10 cellular contexts compared by ENCODE assay signal in the genomic region with DNA sequence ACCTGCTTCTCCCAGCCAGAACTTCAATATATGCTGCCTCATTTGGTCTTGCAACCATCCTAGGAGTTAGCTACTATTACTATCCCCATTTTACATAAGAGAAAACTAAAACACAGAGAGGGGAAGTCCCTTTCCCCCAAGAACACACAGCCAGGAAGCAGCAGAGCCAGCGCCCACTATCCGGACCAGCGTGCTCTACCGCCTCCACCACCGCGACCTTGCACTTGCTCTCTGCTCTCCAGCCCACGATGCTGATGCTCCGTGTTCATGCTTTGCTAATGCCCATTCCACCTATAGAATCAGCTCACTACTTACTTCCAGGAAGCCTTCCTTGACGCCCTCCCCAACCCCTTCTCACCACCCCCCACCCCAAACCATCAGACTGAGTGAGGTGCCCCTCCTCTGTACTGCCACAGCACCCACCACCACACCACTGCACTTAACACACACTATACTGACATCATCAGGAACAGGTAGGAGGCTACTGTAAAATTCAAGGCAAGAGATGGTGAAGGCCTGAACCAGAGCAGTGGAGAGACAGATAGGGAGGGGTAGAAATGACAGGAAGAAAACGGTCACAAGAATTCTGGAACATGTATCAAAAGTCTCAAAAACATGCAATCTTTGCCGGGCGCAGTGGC. TPM values are rescaled to one million over a fixed set of nuclear protein-coding genes. Genes with fewer than 3 reads are reported as not detected.
DNase-seq lines count a peak whose midpoint lies in the region; ATAC-seq and TF ChIP-seq lines count a peak whose summit lies in the region.
"Had no signal": no experiment of that assay in that cellular context is flagged by ENCODE, and none has a peak within 500 bp of the region (broad histone marks: within the 10 kb centered on the region; RNA-seq: fewer than 3 reads in every experiment).

No MANE protein-coding gene starts in this region.

- H3K27me3 Mint-ChIP-seq in activated naive CD4-positive, alpha-beta T cell treated with anti-CD3 and anti-CD28 coated beads, Interleukin-2, amount 50 U/mL, for 24 hours = no peaks in the 10 kb centered on the region
- H3K27me3 Mint-ChIP-seq in osteocyte (ENCODE audit: unreplicated experiment) = no peaks in the 10 kb centered on the region

- H3K4me1 Mint-ChIP-seq in activated naive CD4-positive, alpha-beta T cell treated with anti-CD3 and anti-CD28 coated beads, Interleukin-2, amount 50 U/mL, for 24 hours = peaks cover 14% of the 10 kb centered on the region
- H3K4me1 Mint-ChIP-seq in osteocyte (ENCODE audit: unreplicated experiment) = peaks cover 7% of the 10 kb centered on the region

- CTCF ChIA-PET in GM10248 (lab: Yijun Ruan, JAX) = interaction anchor here (0.8 to 6.6 kb wide), 5 partner anchors 9 to 447 kb away, joined by 3 to 82 read pairs (median 8); partner anchors contain the start of gene TMEM53

- no peak for ATAC-seq in GM21360 (IDR thresholded peaks at IDR 0.05; ENCODE audit: unreplicated experiment)

- H3K9me3 Mint-ChIP-seq in activated naive CD4-positive, alpha-beta T cell treated with anti-CD3 and anti-CD28 coated beads, Interleukin-2, amount 50 U/mL, for 24 hours = no peaks in the 10 kb centered on the region
- H3K9me3 Mint-ChIP-seq in osteocyte (ENCODE audit: unreplicated experiment) = no peaks in the 10 kb centered on the region

- DNase-seq in GM10248 (ENCODE audit: extremely low spot score) = peak; percentile 52
- DNase-seq in KBM-7 = peak; percentile 23
- peak; percentile 23 to 28 for DNase-seq in stimulated activated CD4-positive, alpha-beta T cell treated with anti-CD3 and anti-CD28 coated beads, Interleukin-2, amount 100 ng/mL, for 48 hours
- no peak for DNase-seq in HPDE6-E6E7 (ENCODE audit: extremely low spot score)
- DNase-seq in AG20443 (ENCODE audit: low spot score) = no peak
- no peak for DNase-seq in osteocyte (ENCODE audit: extremely low spot score, unreplicated experiment)
- DNase-seq: activated gamma-delta T cell treated with Interleukin-2 at 50 U/mL for 16 hours, Karpas-422 had no signal

- no peaks in the 10 kb centered on the region for H3K36me3 Mint-ChIP-seq in activated naive CD4-positive, alpha-beta T cell treated with anti-CD3 and anti-CD28 coated beads, Interleukin-2, amount 50 U/mL, for 24 hours
- H3K36me3 Mint-ChIP-seq in osteocyte (ENCODE audit: unreplicated experiment) = peaks cover 3% of the 10 kb centered on the region

- peak overlapping the region; percentile 64 for H3K27ac Mint-ChIP-seq in activated naive CD4-positive, alpha-beta T cell treated with anti-CD3 and anti-CD28 coated beads, Interleukin-2, amount 50 U/mL, for 24 hours
- H3K27ac Mint-ChIP-seq in osteocyte (ENCODE audit: unreplicated experiment) = no peak overlapping the region

- TF ChIP-seq CTCF in GM10248 (IDR thresholded peaks at IDR 0.05; ENCODE audit: control extremely low read depth, extremely low read depth, low read depth, missing control alignments) = no peak
- TF ChIP-seq CTCF in osteocyte (IDR thresholded peaks at IDR 0.05) = no peak

- H3K4me3 Mint-ChIP-seq in activated naive CD4-positive, alpha-beta T cell treated with anti-CD3 and anti-CD28 coated beads, Interleukin-2, amount 50 U/mL, for 24 hours = peak overlapping the region; percentile 34
- no peak overlapping the region for H3K4me3 Mint-ChIP-seq in osteocyte (ENCODE audit: unreplicated experiment)

- in situ Hi-C loops in KBM-7 (cut with MboI; ENCODE audit: low pct_unique_long_range_greater_than_20kb, low sequenced_read_pairs) = no loop called here

- POLR2A ChIA-PET in GM10248 (lab: Yijun Ruan, JAX) = interaction anchor here (0.6 kb wide), 1 partner anchor 14 kb away, joined by 3 read pairs; no protein-coding TSS in a partner anchor

RNA-seq across cellular contexts. Expression of gene TMEM53, which starts 9.4 kb away (rescaled TPM):
- 6.6 and 7.6 TPM in 2 replicates for total RNA-seq in osteocyte

RNA-seq across cellular contexts. Expression of gene ARMH1, which starts 9.7 kb away (rescaled TPM):
- total RNA-seq in osteocyte = 2.7 and 3.0 TPM in 2 replicates

Comparison
In these comparisons a context has a peak if more than half of its experiments do, and no peak if none do; other contexts are left out.
1. DNase-seq: peak in GM10248 (single experiment), KBM-7 (single experiment) and stimulated activated CD4-positive, alpha-beta T cell treated with anti-CD3 and anti-CD28 coated beads, Interleukin-2, amount 100 ng/mL, for 48 hours (2 of 2); none in HPDE6-E6E7 (single experiment), AG20443 (single experiment) and osteocyte (single experiment).